In genomic region chr19:43820098-43820860, GRCh38 we compare ENCODE assay signal across 8 cellular contexts. TPM values are rescaled to one million over a fixed set of nuclear protein-coding genes. Genes with fewer than 3 reads are reported as not detected.
A peak's percentile ranks its signal among the peaks of the same experiment; 100 is the strongest.
DNase-seq lines count a peak whose midpoint lies in the region; ATAC-seq and TF ChIP-seq lines count a peak whose summit lies in the region.

No MANE protein-coding gene starts in this region.

- no peak overlapping the region for H2AFZ ChIP-seq in PC-3 (ENCODE audit: low read length)

- POLR2A ChIA-PET in PC-3 (lab: Charles Lee; ENCODE audit: unreplicated experiment) = no interaction called here

- H3K27ac ChIP-seq in PC-3 (ENCODE audit: low read length) = no peak overlapping the region

- H3K4me2 ChIP-seq in PC-3 (ENCODE audit: low read length) = no peak overlapping the region

- intact Hi-C loops in PC-3 (cut with micrococcal nuclease) = no loop called here

- H4K20me1 ChIP-seq in PC-3 (ENCODE audit: low read length) = no peaks in the 10 kb centered on the region

- CTCF ChIA-PET in PC-3 (lab: Charles Lee) = no interaction called here

- in situ Hi-C loops in ACHN (cut with HindIII; ENCODE audit: low pct_ligation_motif_present, low pct_unique_long_range_greater_than_20kb, low sequenced_read_pairs) = no loop called here

- ATAC-seq in PC-3 = no peak
- no peak for ATAC-seq in HG03039 (IDR thresholded peaks at IDR 0.05; ENCODE audit: unreplicated experiment)

- H3K79me2 ChIP-seq in PC-3 (ENCODE audit: low read length) = no peaks in the 10 kb centered on the region

- no peak for TF ChIP-seq CTCF in PC-3 (conservative IDR thresholded peaks at IDR 0.05; ENCODE audit: low read depth, low read length)

- H3K9ac ChIP-seq in PC-3 (ENCODE audit: low read length) = no peak overlapping the region

- no peaks in the 10 kb centered on the region for H3K9me3 ChIP-seq in PC-3 (ENCODE audit: low read length)

- no peaks in the 10 kb centered on the region for H3K36me3 ChIP-seq in PC-3 (ENCODE audit: low read depth, low read length)

- no peaks in the 10 kb centered on the region for H3K4me1 ChIP-seq in PC-3 (ENCODE audit: insufficient read depth, low read length)

- no TSS peak for BruUV-seq in PC-3 (replicated peaks; lab: Mats Ljungman, UMichigan)

- DNase-seq in activated effector memory CD4-positive, alpha-beta T cell treated with anti-CD3 and anti-CD28 coated beads, Interleukin-2, amount 50 U/mL, for 16 hours = peak; percentile 72
- DNase-seq in activated effector memory CD4-positive, alpha-beta T cell treated with Interleukin-2 at 50 U/mL for 16 hours = no peak
- DNase-seq in astrocyte of the hippocampus (ENCODE audit: low read depth, low spot score) = peak; percentile 65
- peak; percentile 13 for DNase-seq in iPS-NIHi7 (ENCODE audit: extremely low spot score)
- DNase-seq in stimulated activated CD4-positive, alpha-beta T cell treated with anti-CD3 and anti-CD28 coated beads, Interleukin-2, amount 100 ng/mL, for 4 hours (ENCODE audit: low read depth) = peak; percentile 24
- DNase-seq in ACHN = no peak
- no peak for DNase-seq in PC-3

- no peaks in the 10 kb centered on the region for H3K9me2 ChIP-seq in PC-3 (replicated peaks; ENCODE audit: low read length)

- no peaks in the 10 kb centered on the region for H3F3A ChIP-seq in PC-3 (ENCODE audit: low read length, unreplicated experiment)

- no peaks in the 10 kb centered on the region for H3K27me3 ChIP-seq in PC-3 (ENCODE audit: low read length)

- H3K4me3 ChIP-seq in PC-3 (ENCODE audit: low read length) = no peak overlapping the region

RNA-seq across cellular contexts. Expression of gene ZNF283, which starts 6.8 kb away (rescaled TPM):
- 3.0 and 4.0 TPM in 2 replicates for total RNA-seq in PC-3 (2014; rRNA removed)

RNA-seq across cellular contexts. Expression of gene LYPD5, which starts 18.0 kb away (rescaled TPM):
- 0.35 and 6.8 TPM in 2 replicates for total RNA-seq in PC-3 (2014; rRNA removed)

RNA-seq across cellular contexts. Expression of gene KCNN4, which starts 39.5 kb away (rescaled TPM):
- 45.7 and 57.7 TPM in 2 replicates for total RNA-seq in PC-3 (2014; rRNA removed)

Comparison
In these comparisons a context has a peak if more than half of its experiments do, and no peak if none do; other contexts are left out.
1. DNase-seq: peak in activated effector memory CD4-positive, alpha-beta T cell treated with anti-CD3 and anti-CD28 coated beads, Interleukin-2, amount 50 U/mL, for 16 hours (single experiment), astrocyte of the hippocampus (single experiment), iPS-NIHi7 (single experiment) and stimulated activated CD4-positive, alpha-beta T cell treated with anti-CD3 and anti-CD28 coated beads, Interleukin-2, amount 100 ng/mL, for 4 hours (single experiment); none in activated effector memory CD4-positive, alpha-beta T cell treated with Interleukin-2 at 50 U/mL for 16 hours (single experiment), ACHN (single experiment) and PC-3 (single experiment).